Comparison of ENCODE assay signal across 17 cellular contexts in genomic region chr5:39055027-39055759, GRCh38. TPM values are rescaled to one million over a fixed set of nuclear protein-coding genes. Genes with fewer than 3 reads are reported as not detected.
DNase-seq lines count a peak whose midpoint lies in the region; ATAC-seq and TF ChIP-seq lines count a peak whose summit lies in the region.
"Had no signal": no experiment of that assay in that cellular context is flagged by ENCODE, and none has a peak within 500 bp of the region (broad histone marks: within the 10 kb centered on the region; RNA-seq: fewer than 3 reads in every experiment).

No MANE protein-coding gene starts in this region.

- H3K9me3 Mint-ChIP-seq in Calu3 (ENCODE audit: low read depth, unreplicated experiment): no peaks in the 10 kb centered on the region
- no peaks in the 10 kb centered on the region for H3K9me3 Mint-ChIP-seq in activated naive CD8-positive, alpha-beta T cell treated with anti-CD3 and anti-CD28 coated beads, Interleukin-2, amount 50 U/mL, for 24 hours
- H3K9me3 Mint-ChIP-seq: HFFc6, IgD-negative memory B cell had no signal

- peaks cover 8 to 30% (median 28%) of the 10 kb centered on the region in 4 donors for H3K4me1 ChIP-seq in liver (ENCODE audit: control insufficient read depth in 4 of 4, insufficient read depth in 4 of 4, low read length in 3 of 4)
- H3K4me1 ChIP-seq: Peyer's patch had no signal

- H3K36me3 ChIP-seq in liver (ENCODE audit: control insufficient read depth in 4 of 4, insufficient read depth in 3 of 4, low read depth in 1 of 4, low read length in 3 of 4): no peaks in the 10 kb centered on the region
- H3K36me3 ChIP-seq: Peyer's patch had no signal

- no peaks in the 10 kb centered on the region for H3K27me3 ChIP-seq in liver (ENCODE audit: control insufficient read depth in 4 of 4, insufficient read depth in 4 of 4, low read length in 3 of 4)
- H3K27me3 ChIP-seq: Peyer's patch had no signal

- CTCF ChIA-PET in Calu3 (lab: Charles Lee): interaction anchor here (0.6 kb wide), 1 partner anchor 206 kb away, joined by 4 read pairs; no protein-coding TSS in a partner anchor

- no peak for TF ChIP-seq RAD21 in liver (IDR thresholded peaks at IDR 0.05)

- no peak overlapping the region for H3K4me3 ChIP-seq in liver (ENCODE audit: low read depth in 1 of 3, low read length in 3 of 3)
- H3K4me3 ChIP-seq: Peyer's patch had no signal

- peak overlapping the region; percentile 5 for H3K27ac Mint-ChIP-seq in Calu3 (ENCODE audit: unreplicated experiment)
- peak overlapping the region; percentile 65 for H3K27ac Mint-ChIP-seq in activated naive CD8-positive, alpha-beta T cell treated with anti-CD3 and anti-CD28 coated beads, Interleukin-2, amount 50 U/mL, for 24 hours
- H3K27ac Mint-ChIP-seq: HFFc6, IgD-negative memory B cell had no signal

- no TSS peak for BruUV-seq in Calu3 (replicated peaks; lab: Mats Ljungman, UMichigan)

- TF ChIP-seq CTCF in Calu3 (IDR thresholded peaks at IDR 0.05; ENCODE audit: unreplicated experiment): no peak
- TF ChIP-seq CTCF in liver (IDR thresholded peaks at IDR 0.05; ENCODE audit: low read depth, low read length, missing input control): no peak

- H3K4me3 Mint-ChIP-seq in Calu3 (ENCODE audit: low read depth, unreplicated experiment): no peak overlapping the region
- no peak overlapping the region for H3K4me3 Mint-ChIP-seq in activated naive CD8-positive, alpha-beta T cell treated with anti-CD3 and anti-CD28 coated beads, Interleukin-2, amount 50 U/mL, for 24 hours
- H3K4me3 Mint-ChIP-seq: HFFc6, IgD-negative memory B cell had no signal

- H3K9me3 ChIP-seq in liver (ENCODE audit: control insufficient read depth in 4 of 4, low read length in 3 of 4): no peaks in the 10 kb centered on the region
- H3K9me3 ChIP-seq: Peyer's patch had no signal

- H3K9ac ChIP-seq in liver (ENCODE audit: low read depth in 1 of 2, low read length in 2 of 2): peak overlapping the region in 1 of 2 donors; percentile 28

- H3K27me3 Mint-ChIP-seq in Calu3 (ENCODE audit: unreplicated experiment): no peaks in the 10 kb centered on the region
- no peaks in the 10 kb centered on the region for H3K27me3 Mint-ChIP-seq in activated naive CD8-positive, alpha-beta T cell treated with anti-CD3 and anti-CD28 coated beads, Interleukin-2, amount 50 U/mL, for 24 hours
- H3K27me3 Mint-ChIP-seq: IgD-negative memory B cell had no signal

- WGBS in liver: 63% methylated on average over 3 of the region's 3 CpGs

- H3K4me1 Mint-ChIP-seq in Calu3 (ENCODE audit: low read depth, unreplicated experiment): peaks cover 19% of the 10 kb centered on the region
- peaks cover 48% of the 10 kb centered on the region for H3K4me1 Mint-ChIP-seq in activated naive CD8-positive, alpha-beta T cell treated with anti-CD3 and anti-CD28 coated beads, Interleukin-2, amount 50 U/mL, for 24 hours

- peaks cover 9% of the 10 kb centered on the region for H3K36me3 Mint-ChIP-seq in Calu3 (ENCODE audit: insufficient read depth, unreplicated experiment)
- peaks cover 10% of the 10 kb centered on the region for H3K36me3 Mint-ChIP-seq in activated naive CD8-positive, alpha-beta T cell treated with anti-CD3 and anti-CD28 coated beads, Interleukin-2, amount 50 U/mL, for 24 hours (ENCODE audit: low read depth)

- ATAC-seq in activated naive CD8-positive, alpha-beta T cell treated with anti-CD3 and anti-CD28 coated beads, Interleukin-2, amount 50 U/mL, for 24 hours: no peak
- no peak for ATAC-seq in HG02623 (IDR thresholded peaks at IDR 0.05; ENCODE audit: unreplicated experiment)
- no peak for ATAC-seq in HG03280 (IDR thresholded peaks at IDR 0.05; ENCODE audit: unreplicated experiment)
- ATAC-seq: SK-N-SH treated with all-trans-retinoic acid at 6 μM for 48 hours had no signal

- intact Hi-C loops in Calu3 (cut with micrococcal nuclease; ENCODE audit: unreplicated experiment): no loop called here

- peak overlapping the region; percentile 11 for H3K27ac ChIP-seq in liver (ENCODE audit: low read depth in 1 of 2, low read length in 2 of 2)
- H3K27ac ChIP-seq: Peyer's patch had no signal

- DNase-seq in Calu3 (no peak), OCI-M1 (lab: John Stamatoyannopoulos, UW) (peak; percentile 15), NCI-H128 (lab: John Stamatoyannopoulos, UW; ENCODE audit: unreplicated experiment) (no peak)
- DNase-seq in activated naive CD8-positive, alpha-beta T cell treated with anti-CD3 and anti-CD28 coated beads, Interleukin-2, amount 50 U/mL, for 24 hours: no peak
- DNase-seq in activated T-cell treated with anti-CD3 and anti-CD28 coated beads, Interleukin-2, amount 50 U/mL, for 1 hour: no peak
- DNase-seq: DMS 273 treated with DMSO at 0.1 percent for 48 hours, HFFc6, NCI-H1436, NCI-H2081 treated with DMSO at 0.1 percent for 48 hours, NCI-H345, Peyer's patch, Right ventricle myocardium superior had no signal

TF ChIP-seq in liver, 16 proteins besides CTCF, POLR2A, EP300 and RAD21:
- peak in 1 of 2 donors; percentile 51 for TF ChIP-seq RXRA (IDR thresholded peaks at IDR 0.05)
- TF ChIP-seq HNF4G (IDR thresholded peaks at IDR 0.05): no peak
- TF ChIP-seq TAF1 (conservative IDR thresholded peaks at IDR 0.05): no peak
- TF ChIP-seq HNF4A (conservative IDR thresholded peaks at IDR 0.05): peak in 1 of 2 donors; percentile 39
- TF ChIP-seq, protein P1, sequence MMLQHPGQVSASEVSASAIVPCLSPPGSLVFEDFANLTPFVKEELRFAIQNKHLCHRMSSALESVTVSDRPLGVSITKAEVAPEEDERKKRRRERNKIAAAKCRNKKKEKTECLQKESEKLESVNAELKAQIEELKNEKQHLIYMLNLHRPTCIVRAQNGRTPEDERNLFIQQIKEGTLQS (IDR thresholded peaks at IDR 0.05): no peak
- TF ChIP-seq SP1 (IDR thresholded peaks at IDR 0.05): no peak

RNA-seq across cellular contexts. Expression of gene RICTOR, which starts 19.0 kb away (rescaled TPM):
- total RNA-seq in Calu3 (2022): 41.1 and 47.1 TPM in 2 replicates
- 10 to 100 TPM; 21.0 to 24.0 TPM for total RNA-seq in liver
- polyA plus RNA-seq in liver: 1 to 10 TPM; 2.1 to 9.0 TPM
